1 cellular context compared by ENCODE assay signal in the genomic region with DNA sequence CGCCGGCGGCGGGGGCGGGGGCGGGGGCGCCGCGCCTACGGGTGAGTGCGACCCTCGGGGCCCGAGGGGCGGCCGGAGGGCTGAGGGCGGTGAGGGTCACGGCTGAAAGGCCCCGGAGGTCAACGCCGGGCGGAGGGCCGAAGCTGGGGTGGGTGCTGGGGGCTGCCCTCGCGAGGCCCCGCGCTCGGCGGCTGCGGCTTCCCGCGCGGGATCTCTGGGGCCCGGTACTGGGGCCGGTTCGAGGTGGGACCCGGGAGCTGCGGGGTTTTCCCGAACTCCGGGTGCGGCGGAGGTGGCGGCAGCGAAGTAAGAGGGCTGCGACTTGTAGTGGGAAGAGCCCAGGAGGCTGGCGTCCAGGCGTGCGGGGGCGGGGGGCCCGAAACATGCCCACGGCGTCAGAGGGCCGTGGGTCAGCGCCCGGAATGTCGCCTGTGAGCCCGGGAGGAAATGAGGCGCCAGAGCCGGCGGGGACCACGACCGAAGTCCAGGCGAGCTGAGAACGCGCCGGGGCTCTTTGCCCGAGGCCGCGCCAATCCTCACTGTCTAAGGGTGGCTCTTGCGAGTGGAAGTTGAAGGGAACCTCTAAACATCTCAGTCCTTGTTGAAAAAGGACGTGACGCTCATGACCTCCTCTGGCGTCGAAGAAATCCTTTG.
A peak's percentile ranks its signal among the peaks of the same experiment; 100 is the strongest.
TF ChIP-seq lines count a peak whose summit lies in the region.

No MANE protein-coding gene starts in this region.

TF ChIP-seq in HEK293, 187 proteins besides CTCF, POLR2A, EP300 and RAD21 (continued from another document):
- TF ChIP-seq ZBTB11 (tag by site-specific recombination; conservative IDR thresholded peaks at IDR 0.05; ENCODE audit: low read depth) (no peak), ZNF777 (tag by site-specific recombination; IDR thresholded peaks at IDR 0.05; ENCODE audit: borderline replicate concordance) (no peak), EGR2 (tag by site-specific recombination; IDR thresholded peaks at IDR 0.05; ENCODE audit: low read depth) (peak; percentile 50), ZNF354C (tag by site-specific recombination; IDR thresholded peaks at IDR 0.05; ENCODE audit: borderline replicate concordance, low read depth) (no peak), ZBTB44 (tag by site-specific recombination; IDR thresholded peaks at IDR 0.05) (no peak), ZNF248 (tag by site-specific recombination; IDR thresholded peaks at IDR 0.05) (no peak), PBX3 (CRISPR knock-in tag; IDR thresholded peaks at IDR 0.05) (no peak), ZNF792 (tag by site-specific recombination; IDR thresholded peaks at IDR 0.05) (no peak), ZNF37A (tag by site-specific recombination; IDR thresholded peaks at IDR 0.05) (no peak), ZNF341 (tag by site-specific recombination; IDR thresholded peaks at IDR 0.05; ENCODE audit: low read depth) (peak; percentile 91), ZNF48 (tag by site-specific recombination; IDR thresholded peaks at IDR 0.05) (no peak), ZFHX2 (tag by site-specific recombination; conservative IDR thresholded peaks at IDR 0.05) (peak; percentile 81), ZBTB21 (tag by site-specific recombination; IDR thresholded peaks at IDR 0.05) (no peak), ZNF175 (tag by site-specific recombination; IDR thresholded peaks at IDR 0.05) (no peak)
